8 cellular contexts compared by ENCODE assay signal in the genomic region with DNA sequence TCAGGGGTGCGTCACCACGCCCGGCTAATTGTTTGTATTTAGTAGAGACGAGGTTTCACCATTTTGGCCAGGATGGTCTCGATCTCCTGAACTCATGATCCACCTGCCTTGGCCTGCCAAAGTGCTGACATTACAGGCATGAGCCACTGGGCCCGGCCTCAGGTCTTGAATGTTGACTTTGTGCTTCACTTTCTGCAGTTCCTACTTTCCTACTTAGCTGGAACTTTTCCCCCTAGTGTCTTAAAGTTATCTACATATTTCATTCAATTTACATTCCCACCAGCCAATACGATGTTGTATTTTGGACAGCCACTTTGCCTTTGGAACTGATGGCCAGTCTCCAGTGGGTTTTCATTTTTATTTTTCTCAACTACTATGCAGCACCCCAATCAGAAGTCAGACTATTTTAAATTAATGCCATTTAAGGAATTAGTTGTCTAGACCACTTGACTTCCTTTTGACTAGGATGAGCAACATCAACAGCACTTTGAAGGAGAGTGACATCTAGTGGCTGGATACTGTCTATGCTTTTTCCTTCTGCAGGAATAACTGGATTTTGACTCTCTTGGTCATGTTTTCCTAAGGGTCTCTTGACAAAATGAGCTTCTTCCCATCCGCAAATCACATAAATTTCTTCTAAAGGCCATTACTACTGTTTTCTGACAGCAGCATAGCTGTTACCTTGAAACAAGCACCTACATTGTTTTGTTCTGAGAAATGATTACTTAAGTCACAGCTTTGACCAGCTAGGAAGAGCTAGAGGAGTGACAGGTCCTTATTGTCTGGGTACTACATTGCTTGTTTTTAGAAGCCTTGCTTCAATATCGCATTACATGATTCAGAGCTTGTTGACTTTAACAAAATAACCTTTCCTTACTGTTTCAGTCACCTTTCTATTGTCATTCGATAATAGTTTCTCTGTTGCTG.
DNase-seq lines count a peak whose midpoint lies in the region; ATAC-seq, FAIRE-seq and TF ChIP-seq lines count a peak whose summit lies in the region.

No MANE protein-coding gene starts in this region.

- intact Hi-C loops in testis (cut with DNase I; ENCODE audit: low total_unique reads), result loop anchor here (10.0 kb wide), 1 partner anchor 279 kb away; no protein-coding TSS in a partner anchor

- H3K27me3 ChIP-seq in keratinocyte (ENCODE audit: control insufficient read depth, extremely low read depth, insufficient read depth, low read length) (no peaks in the 10 kb centered on the region), testis (no peaks in the 10 kb centered on the region)

- no peaks in the 10 kb centered on the region for H3K79me2 ChIP-seq in keratinocyte (ENCODE audit: control insufficient read depth, insufficient read depth, low read length)

- WGBS in testis, 2 donors, result 78 to 80% methylated on average over 10 of the region's 10 CpGs

- dilution Hi-C loops in keratinocyte (cut with MboI; ENCODE audit: extremely low pct_ligation_motif_present, low sequenced_read_pairs), result no loop called here

- peak; percentile 93 for TF ChIP-seq CTCF in D721Med (IDR thresholded peaks at IDR 0.05; ENCODE audit: insufficient read depth, missing control alignments)
- peak; percentile 49 to 86 (median 75) for TF ChIP-seq CTCF in keratinocyte (optimal IDR thresholded peaks at IDR 0.05 in 1 of 3, IDR thresholded peaks at IDR 0.05 in 1 of 3, conservative IDR thresholded peaks at IDR 0.05 in 1 of 3; ENCODE audit: extremely low read depth in 1 of 3, insufficient read depth in 2 of 3, low read length in 3 of 3)
- peak; percentile 64 to 79 (median 72) for TF ChIP-seq CTCF in testis (IDR thresholded peaks at IDR 0.05)

- H3K4me1 ChIP-seq in keratinocyte (ENCODE audit: control insufficient read depth, extremely low read depth, insufficient read depth, low read length), result no peaks in the 10 kb centered on the region
- no peaks in the 10 kb centered on the region for H3K4me1 ChIP-seq in testis

- in situ Hi-C loops in T47D (cut with HindIII; ENCODE audit: low pct_unique_long_range_greater_than_20kb, low sequenced_read_pairs), result no loop called here

- H3K9me1 ChIP-seq in keratinocyte (ENCODE audit: control insufficient read depth, extremely low read depth, insufficient read depth, low read length), result no peaks in the 10 kb centered on the region

- no peak overlapping the region for H3K4me3 ChIP-seq in keratinocyte (ENCODE audit: control insufficient read depth in 2 of 3, extremely low read depth in 1 of 3, insufficient read depth in 2 of 3, low read depth in 1 of 3, low read length in 3 of 3)
- no peak overlapping the region for H3K4me3 ChIP-seq in testis

- ATAC-seq in GM19035 (IDR thresholded peaks at IDR 0.05; ENCODE audit: unreplicated experiment), result peak; percentile 62
- peak; percentile 70 for ATAC-seq in HG03521 (IDR thresholded peaks at IDR 0.05; ENCODE audit: unreplicated experiment)
- no peak for ATAC-seq in HG03039 (IDR thresholded peaks at IDR 0.05; ENCODE audit: unreplicated experiment)

- H3K9ac ChIP-seq in keratinocyte (ENCODE audit: control insufficient read depth, extremely low read depth, insufficient read depth, low read length), result no peak overlapping the region

- no peak overlapping the region for H2AFZ ChIP-seq in keratinocyte (ENCODE audit: control insufficient read depth, low read length)

- TF ChIP-seq POLR2A in testis (IDR thresholded peaks at IDR 0.05), result no peak

- no peaks in the 10 kb centered on the region for H3K36me3 ChIP-seq in keratinocyte (ENCODE audit: control insufficient read depth in 2 of 2, extremely low read depth in 1 of 2, insufficient read depth in 2 of 2, low read length in 2 of 2)
- H3K36me3 ChIP-seq in testis (ENCODE audit: low read depth, missing control alignments), result no peaks in the 10 kb centered on the region

- no peaks in the 10 kb centered on the region for H3K9me3 ChIP-seq in keratinocyte (ENCODE audit: control insufficient read depth, low read depth, low read length)
- H3K9me3 ChIP-seq in testis, result no peaks in the 10 kb centered on the region

- H3K27ac ChIP-seq in keratinocyte (ENCODE audit: control insufficient read depth, insufficient read depth, low read length) (no peak overlapping the region), testis (no peak overlapping the region)

- no peak overlapping the region for H3K4me2 ChIP-seq in keratinocyte (ENCODE audit: control insufficient read depth, extremely low read depth, insufficient read depth, low read depth, low read length)

- peak; percentile 95 for FAIRE-seq in D721Med (lab: Jason Lieb, UNC)
- peak; percentile 66 for FAIRE-seq in keratinocyte (lab: Jason Lieb, UNC)

- DNase-seq in D721Med (ENCODE audit: insufficient read length, low spot score), result peak; percentile 58
- DNase-seq in NOMO-1 treated with dmso at 0.1 percent for 144 hours (lab: John Stamatoyannopoulos, UW; ENCODE audit: unreplicated experiment), result peak; percentile 34
- DNase-seq in T47D (ENCODE audit: low read depth in 1 of 2, low spot score in 1 of 2), result peak; percentile 33 to 74
- DNase-seq in keratinocyte (ENCODE audit: low read depth, low spot score), result no peak
- DNase-seq in testis, result no peak

- H4K20me1 ChIP-seq in keratinocyte (ENCODE audit: control insufficient read depth, extremely low read depth, insufficient read depth, low read length), result no peaks in the 10 kb centered on the region

Comparison
In these comparisons a context has a peak if more than half of its experiments do, and no peak if none do; other contexts are left out.
1. DNase-seq: peak in D721Med (single experiment), NOMO-1 treated with dmso at 0.1 percent for 144 hours (single experiment) and T47D (2 of 2); none in keratinocyte (single experiment) and testis (single experiment).
2. Peak in every context shown above with its lines, with median percentiles within 50 percentile points of each other: CTCF ChIP-seq.